16 cellular contexts compared by ENCODE assay signal in genomic region chr22:48811885-48812284, GRCh38.
DNase-seq lines count a peak whose midpoint lies in the region; ATAC-seq and TF ChIP-seq lines count a peak whose summit lies in the region.
"Had no signal": no experiment of that assay in that cellular context is flagged by ENCODE, and none has a peak within 500 bp of the region (broad histone marks: within the 10 kb centered on the region; RNA-seq: fewer than 3 reads in every experiment).

No MANE protein-coding gene starts in this region.

- intact Hi-C loops in colonic mucosa (cut with DNase I): no loop called here

- no peak overlapping the region for H3K4me3 ChIP-seq in colonic mucosa

- no peak overlapping the region for H3K9ac ChIP-seq in colonic mucosa (ENCODE audit: low read depth in 2 of 2, low read length in 2 of 2)
- H3K9ac ChIP-seq: KMS-11 had no signal

- CTCF ChIA-PET in WTC11 (lab: Charles Lee): no interaction called here

- no peak overlapping the region for H3K27ac ChIP-seq in colonic mucosa
- H3K27ac ChIP-seq: KMS-11, RWPE1 had no signal

- peak; percentile 10 for DNase-seq in NCI-H187 treated with DMSO at 0.1 percent for 48 hours (lab: John Stamatoyannopoulos, UW)
- no peak for DNase-seq in NCI-H187 (lab: John Stamatoyannopoulos, UW)
- peak; percentile 50 to 84 for DNase-seq in NCI-H2081 (lab: John Stamatoyannopoulos, UW)
- peak; percentile 62 for DNase-seq in NCI-H69 (lab: John Stamatoyannopoulos, UW)
- no peak for DNase-seq in WTC11 (ENCODE audit: low spot score)
- DNase-seq in mesenteric fat pad (ENCODE audit: low spot score): no peak
- no peak for DNase-seq in colonic mucosa
- DNase-seq: 8988T; CD4-positive, alpha-beta memory T cell; GOT3; NCI-H2029; NCI-H446 treated with DMSO at 0.1 percent for 48 hours; T-helper 2 cell had no signal

- no peaks in the 10 kb centered on the region for H3K4me1 Mint-ChIP-seq in WTC11
- H3K4me1 Mint-ChIP-seq: CD4-positive, alpha-beta memory T cell had no signal

- H3K27me3 ChIP-seq in colonic mucosa: no peaks in the 10 kb centered on the region

- peaks cover 21% of the 10 kb centered on the region for H3K9me3 Mint-ChIP-seq in WTC11

- no peaks in the 10 kb centered on the region for H3K36me3 Mint-ChIP-seq in WTC11
- H3K36me3 Mint-ChIP-seq: CD4-positive, alpha-beta memory T cell had no signal

- TF ChIP-seq CTCF in WTC11 (IDR thresholded peaks at IDR 0.05): no peak
- TF ChIP-seq CTCF in colonic mucosa (IDR thresholded peaks at IDR 0.05): no peak

- H3K4me1 ChIP-seq in colonic mucosa: no peaks in the 10 kb centered on the region

- no peak overlapping the region for H3K27ac Mint-ChIP-seq in WTC11
- H3K27ac Mint-ChIP-seq: CD4-positive, alpha-beta memory T cell had no signal

- no peaks in the 10 kb centered on the region for H3K27me3 Mint-ChIP-seq in WTC11 (ENCODE audit: low read depth)

- no peaks in the 10 kb centered on the region for H3K36me3 ChIP-seq in colonic mucosa

- no peak overlapping the region for H3K4me3 Mint-ChIP-seq in WTC11
- H3K4me3 Mint-ChIP-seq: CD4-positive, alpha-beta memory T cell had no signal

- POLR2A ChIA-PET in WTC11 (lab: Charles Lee): no interaction called here

- no peak for ATAC-seq in WTC11
- ATAC-seq in HG03571 (IDR thresholded peaks at IDR 0.05; ENCODE audit: unreplicated experiment): no peak

- no peaks in the 10 kb centered on the region for H3K9me3 ChIP-seq in colonic mucosa

TF ChIP-seq in WTC11, 78 proteins besides CTCF, POLR2A, EP300 and RAD21:
- TF ChIP-seq ZNF416 (CRISPR knock-in tag; IDR thresholded peaks at IDR 0.05) (no peak), OVOL2 (CRISPR knock-in tag; IDR thresholded peaks at IDR 0.05; ENCODE audit: borderline replicate concordance) (no peak), ZBTB43 (CRISPR knock-in tag; IDR thresholded peaks at IDR 0.05) (no peak), ZNF138 (CRISPR knock-in tag; conservative IDR thresholded peaks at IDR 0.05) (no peak), CDX4 (CRISPR knock-in tag; IDR thresholded peaks at IDR 0.05; ENCODE audit: borderline replicate concordance) (no peak)

Comparison
In these comparisons a context has a peak if more than half of its experiments do, and no peak if none do; other contexts are left out.
1. DNase-seq: peak in NCI-H187 treated with DMSO at 0.1 percent for 48 hours (single experiment), NCI-H2081 (2 of 2) and NCI-H69 (single experiment); none in NCI-H187 (0 of 2), WTC11 (single experiment), mesenteric fat pad (single experiment) and colonic mucosa (single experiment).